Comparison of ENCODE assay signal across 19 cellular contexts in genomic region chr5:42268630-42269029, GRCh38.
DNase-seq lines count a peak whose midpoint lies in the region; ATAC-seq and TF ChIP-seq lines count a peak whose summit lies in the region.
"Had no signal": no experiment of that assay in that cellular context is flagged by ENCODE, and none has a peak within 500 bp of the region (broad histone marks: within the 10 kb centered on the region; RNA-seq: fewer than 3 reads in every experiment).

No MANE protein-coding gene starts in this region.

- H3K4me1 ChIP-seq in RWPE2 (ENCODE audit: insufficient read depth, poor library complexity, severe bottlenecking) = no peaks in the 10 kb centered on the region
- H3K4me1 ChIP-seq: thyroid gland had no signal

- H3K4me3 ChIP-seq in RWPE2 (ENCODE audit: severe bottlenecking) = no peak overlapping the region
- H3K4me3 ChIP-seq: mucosa of descending colon, thyroid gland had no signal

- H3K9me3 ChIP-seq in RWPE2 (ENCODE audit: severe bottlenecking) = no peaks in the 10 kb centered on the region
- H3K9me3 ChIP-seq: mucosa of descending colon, thyroid gland had no signal

- CTCF ChIA-PET in GM10248 (lab: Yijun Ruan, JAX) = interaction anchor here (1.0 to 1.4 kb wide), 2 partner anchors 8 to 12 kb away, joined by 3 read pairs; no protein-coding TSS in a partner anchor

- H3K36me3 ChIP-seq in RWPE2 (ENCODE audit: low read depth) = no peaks in the 10 kb centered on the region
- H3K36me3 ChIP-seq: thyroid gland had no signal

- DNase-seq in CMK (ENCODE audit: low read depth) (peak; percentile 20), RWPE2 (ENCODE audit: low spot score) (no peak), fibroblast of peridontal ligament (ENCODE audit: extremely low read depth) (peak; percentile 0), cerebellum (ENCODE audit: low spot score) (no peak), NCI-H2196 treated with DMSO at 0.1 percent for 48 hours (lab: John Stamatoyannopoulos, UW; ENCODE audit: unreplicated experiment) (no peak), GM10248 (ENCODE audit: extremely low spot score) (no peak)
- DNase-seq: activated CD4-positive, CD25-positive, alpha-beta regulatory T cell treated with anti-CD3 and anti-CD28 coated beads, Interleukin-2, amount 50 U/mL, for 72 hours; activated T-cell treated with anti-CD3 and anti-CD28 coated beads, Interleukin-2, amount 50 U/mL, for 24 hours; aorta; effector CD4-positive, alpha-beta T cell; islet precursor cell; mucosa of descending colon; NCI-H1092; NCI-H345; posterior cingulate gyrus; T-helper 1 cell; thyroid gland had no signal

- H3K27ac ChIP-seq in RWPE2 (ENCODE audit: poor library complexity, severe bottlenecking) = no peak overlapping the region
- H3K27ac ChIP-seq: thyroid gland had no signal

- no peak for TF ChIP-seq CTCF in RWPE2 (IDR thresholded peaks at IDR 0.05; ENCODE audit: poor library complexity, severe bottlenecking)
- no peak for TF ChIP-seq CTCF in GM10248 (IDR thresholded peaks at IDR 0.05; ENCODE audit: control extremely low read depth, extremely low read depth, low read depth, missing control alignments)

- ATAC-seq in HG02870 (IDR thresholded peaks at IDR 0.05; ENCODE audit: unreplicated experiment) (peak; percentile 21), RWPE2 (ENCODE audit: low read depth) (peak; percentile 57; the same call in 2 of the 3 replicates), HG02798 (IDR thresholded peaks at IDR 0.05; ENCODE audit: poor library complexity, unreplicated experiment) (no peak)
- ATAC-seq: mucosa of descending colon had no signal

- POLR2A ChIA-PET in GM10248 (lab: Yijun Ruan, JAX) = no interaction called here

- no peaks in the 10 kb centered on the region for H3K27me3 ChIP-seq in RWPE2 (ENCODE audit: insufficient read depth, poor library complexity, severe bottlenecking)
- H3K27me3 ChIP-seq: thyroid gland had no signal

Comparison
In these comparisons a context has a peak if more than half of its experiments do, and no peak if none do; other contexts are left out.
1. DNase-seq: peak in CMK (single experiment) and fibroblast of peridontal ligament (single experiment); none in RWPE2 (single experiment), cerebellum (single experiment), NCI-H2196 treated with DMSO at 0.1 percent for 48 hours (single experiment) and GM10248 (single experiment).